Comparison of ENCODE assay signal across 1 cellular context in genomic region chr19:48470856-48471255, GRCh38.
TF ChIP-seq lines count a peak whose summit lies in the region.

No MANE protein-coding gene starts in this region.

TF ChIP-seq in GM23338, 12 proteins besides CTCF, POLR2A, EP300 and RAD21 (continued from another document):
- TF ChIP-seq ZNF462 (CRISPR knock-in tag; IDR thresholded peaks at IDR 0.05) = no peak
- no peak for TF ChIP-seq EZH2phosphoT487 (IDR thresholded peaks at IDR 0.05; ENCODE audit: unreplicated experiment)
- no peak for TF ChIP-seq ZNF114 (CRISPR knock-in tag; IDR thresholded peaks at IDR 0.05)
- TF ChIP-seq ETS1 (IDR thresholded peaks at IDR 0.05) = no peak
TF ChIP-seq in GM23338: peak in this region for 0.
